Comparison of ENCODE assay signal across 17 cellular contexts in genomic region chr10:114402233-114402632, GRCh38. TPM values are rescaled to one million over a fixed set of nuclear protein-coding genes. Genes with fewer than 3 reads are reported as not detected.
DNase-seq lines count a peak whose midpoint lies in the region; ATAC-seq and TF ChIP-seq lines count a peak whose summit lies in the region.
"Had no signal": no experiment of that assay in that cellular context is flagged by ENCODE, and none has a peak within 500 bp of the region (broad histone marks: within the 10 kb centered on the region; RNA-seq: fewer than 3 reads in every experiment).

No MANE protein-coding gene starts in this region.

- peaks cover 30% of the 10 kb centered on the region for H3F3A ChIP-seq in smooth muscle cell (ENCODE audit: low read depth)

- H3K23ac ChIP-seq in mesenchymal stem cell (ENCODE audit: low read length in 2 of 2), result no peak overlapping the region

- BruUV-seq in MCF 10A (replicated peaks; lab: Mats Ljungman, UMichigan) (TSS peak; percentile 38), OCI-LY7 (replicated peaks; lab: Mats Ljungman, UMichigan) (no TSS peak)

- no peaks in the 10 kb centered on the region for H3K9me3 Mint-ChIP-seq in MCF 10A (ENCODE audit: unreplicated experiment)
- H3K9me3 Mint-ChIP-seq: T-helper 1 cell treated with Interleukin-12 subunit alpha and Interleukin-12 subunit beta and Interleukin-4 antibody, amounts not matched to agents 30 μg/mL and 1 μg/mL, for 36 hours had no signal

- H3K4me2 ChIP-seq in mesenchymal stem cell (ENCODE audit: low read length, poor library complexity, severe bottlenecking) (no peak overlapping the region), smooth muscle cell (peak overlapping the region; percentile 93), OCI-LY7 (ENCODE audit: low read length) (no peak overlapping the region)

- peak overlapping the region in 1 of 2 experiments; percentile 6 for H2BK12ac ChIP-seq in mesenchymal stem cell (ENCODE audit: low read length in 2 of 2)

- no peak overlapping the region for H3K27ac ChIP-seq in mesenchymal stem cell (ENCODE audit: low read length, poor library complexity, severe bottlenecking)
- H3K27ac ChIP-seq in smooth muscle cell (ENCODE audit: low read depth), result peak overlapping the region; percentile 83
- H3K27ac ChIP-seq in OCI-LY7 (ENCODE audit: low read depth, low read length, poor library complexity, severe bottlenecking), result no peak overlapping the region
- H3K27ac ChIP-seq: neutrophil had no signal

- DNase-seq in GM12865 (ENCODE audit: low read depth) (no peak), MCF 10A (ENCODE audit: unreplicated experiment) (no peak), mesenchymal stem cell (peak; percentile 20), smooth muscle cell (lab: John Stamatoyannopoulos, UW; ENCODE audit: unreplicated experiment) (no peak), OCI-LY7 (ENCODE audit: low spot score) (no peak), occipital lobe (lab: John Stamatoyannopoulos, UW) (no peak), superior temporal gyrus (ENCODE audit: extremely low spot score) (no peak)
- DNase-seq: activated CD4-positive, alpha-beta T cell treated with anti-CD3 and anti-CD28 coated beads, Interleukin-2, amount 50 U/mL, for 4 hours; activated gamma-delta T cell; CD8-positive, alpha-beta T cell; KBM-7; NCI-H1694 treated with DMSO at 0.1 percent for 48 hours; NCI-H774; testis had no signal

- 43% methylated on average over 2 of the region's 2 CpGs for WGBS in mesenchymal stem cell
- WGBS in smooth muscle cell (ENCODE audit: low lambda C conversion rate), result 2% methylated on average over 2 of the region's 2 CpGs

- POLR2A ChIA-PET in MCF 10A (lab: Yijun Ruan, JAX) (interaction anchor here (1.1 to 2.4 kb wide), 4 partner anchors 11 to 95 kb away, joined by 3 to 8 read pairs (median 4); no protein-coding TSS in a partner anchor), OCI-LY7 (lab: Charles Lee) (no interaction called here)

- H3K36me3 Mint-ChIP-seq in MCF 10A (ENCODE audit: insufficient read depth, unreplicated experiment), result no peaks in the 10 kb centered on the region
- H3K36me3 Mint-ChIP-seq: CD8-positive, alpha-beta T cell had no signal

- no peak overlapping the region for H3K14ac ChIP-seq in mesenchymal stem cell (ENCODE audit: low read length in 2 of 2)

- no peak overlapping the region for H4K91ac ChIP-seq in mesenchymal stem cell (ENCODE audit: low read length)

- CTCF ChIA-PET in MCF 10A (lab: Yijun Ruan, JAX) (interaction anchor here (0.8 to 2.5 kb wide), 4 partner anchors 13 to 99 kb away, joined by 4 to 15 read pairs (median 4); no protein-coding TSS in a partner anchor), OCI-LY7 (lab: Charles Lee; ENCODE audit: unreplicated experiment) (no interaction called here)

- no peak overlapping the region for H2BK120ac ChIP-seq in mesenchymal stem cell (ENCODE audit: low read depth, low read length)

- no peak for ATAC-seq in GM18909 (IDR thresholded peaks at IDR 0.05; ENCODE audit: poor library complexity, unreplicated experiment)
- ATAC-seq: CD8-positive, alpha-beta T cell had no signal

- H3K18ac ChIP-seq in mesenchymal stem cell (ENCODE audit: low read depth in 1 of 2, low read length in 2 of 2), result peak overlapping the region in 1 of 2 experiments; percentile 60

- H3K27ac Mint-ChIP-seq in MCF 10A (ENCODE audit: low read depth, unreplicated experiment), result no peak overlapping the region
- H3K27ac Mint-ChIP-seq: CD8-positive, alpha-beta T cell; T-helper 1 cell treated with Interleukin-12 subunit alpha and Interleukin-12 subunit beta and Interleukin-4 antibody, amounts not matched to agents 30 μg/mL and 1 μg/mL, for 36 hours had no signal

- H3K27me3 ChIP-seq in mesenchymal stem cell (ENCODE audit: control insufficient read depth in 1 of 2, insufficient read depth in 1 of 2, low read length in 2 of 2), result peaks cover 31 to 49% of the 10 kb centered on the region in 2 experiments
- H3K27me3 ChIP-seq in smooth muscle cell (ENCODE audit: low read depth), result no peaks in the 10 kb centered on the region

- H4K20me1 ChIP-seq in smooth muscle cell (ENCODE audit: low read depth) (peaks cover 18% of the 10 kb centered on the region), OCI-LY7 (ENCODE audit: insufficient read depth, low read length) (no peaks in the 10 kb centered on the region)

- H3K9me3 ChIP-seq in mesenchymal stem cell (ENCODE audit: control insufficient read depth, low read length), result no peaks in the 10 kb centered on the region
- H3K9me3 ChIP-seq in smooth muscle cell (replicated peaks; ENCODE audit: low read depth), result no peaks in the 10 kb centered on the region
- H3K9me3 ChIP-seq in OCI-LY7 (ENCODE audit: low read length), result no peaks in the 10 kb centered on the region
- H3K9me3 ChIP-seq: neutrophil, testis had no signal

- H3K9me2 ChIP-seq in OCI-LY7 (ENCODE audit: insufficient read depth, low read length), result no peaks in the 10 kb centered on the region

- H2BK15ac ChIP-seq in mesenchymal stem cell (ENCODE audit: low read depth, poor library complexity, severe bottlenecking), result no peak overlapping the region

- H3K4me3 ChIP-seq in GM12865 (ENCODE audit: low read depth, low read length) (peak overlapping the region; percentile 55; the same call in 1 of the 2 replicates), mesenchymal stem cell (ENCODE audit: insufficient read depth in 1 of 2, low read depth in 1 of 2, low read length in 2 of 2) (no peak overlapping the region), smooth muscle cell (peak overlapping the region; percentile 62), OCI-LY7 (ENCODE audit: low read depth, low read length, poor library complexity, severe bottlenecking) (no peak overlapping the region)

- no peak overlapping the region for H3K4ac ChIP-seq in mesenchymal stem cell (ENCODE audit: low read depth in 1 of 2, low read length in 2 of 2)

- H2BK5ac ChIP-seq in mesenchymal stem cell (ENCODE audit: low read depth, low read length, poor library complexity, severe bottlenecking), result no peak overlapping the region

- H3K27me3 Mint-ChIP-seq in MCF 10A (ENCODE audit: insufficient read depth, unreplicated experiment), result no peaks in the 10 kb centered on the region

- H2AK5ac ChIP-seq in mesenchymal stem cell (ENCODE audit: low read length, severe bottlenecking), result no peak overlapping the region

- H4K8ac ChIP-seq in mesenchymal stem cell (ENCODE audit: low read length), result no peak overlapping the region

- intact Hi-C loops in MCF 10A (cut with micrococcal nuclease) (no loop called here), OCI-LY7 (cut with micrococcal nuclease; ENCODE audit: unreplicated experiment) (no loop called here)

- no peak for TF ChIP-seq CTCF in GM12865 (IDR thresholded peaks at IDR 0.05; ENCODE audit: insufficient read depth, low read depth, low read length, missing control alignments)
- TF ChIP-seq CTCF in MCF 10A (IDR thresholded peaks at IDR 0.05; ENCODE audit: unreplicated experiment), result no peak
- TF ChIP-seq CTCF in smooth muscle cell (IDR thresholded peaks at IDR 0.05; ENCODE audit: borderline replicate concordance, insufficient read depth, poor library complexity, severe bottlenecking), result no peak
- no peak for TF ChIP-seq CTCF in OCI-LY7 (conservative IDR thresholded peaks at IDR 0.05; ENCODE audit: low read length)

- H3K79me1 ChIP-seq in mesenchymal stem cell (replicated peaks; ENCODE audit: low read length, poor library complexity, severe bottlenecking), result no peaks in the 10 kb centered on the region

- no peak overlapping the region for H2AFZ ChIP-seq in mesenchymal stem cell (ENCODE audit: low read depth, low read length)
- no peak overlapping the region for H2AFZ ChIP-seq in smooth muscle cell (ENCODE audit: low read depth)
- H2AFZ ChIP-seq in OCI-LY7 (ENCODE audit: low read length), result no peak overlapping the region

- no peaks in the 10 kb centered on the region for H3K36me3 ChIP-seq in mesenchymal stem cell (ENCODE audit: control insufficient read depth in 1 of 2, insufficient read depth in 2 of 2, low read depth in 1 of 2, low read length in 2 of 2)
- no peaks in the 10 kb centered on the region for H3K36me3 ChIP-seq in smooth muscle cell (ENCODE audit: low read depth)
- H3K36me3 ChIP-seq in OCI-LY7 (ENCODE audit: insufficient read depth, low read length), result no peaks in the 10 kb centered on the region
- H3K36me3 ChIP-seq: neutrophil had no signal

- H3K79me2 ChIP-seq in smooth muscle cell (ENCODE audit: low read depth) (peaks cover 21% of the 10 kb centered on the region), OCI-LY7 (ENCODE audit: insufficient read depth, low read depth, low read length) (no peaks in the 10 kb centered on the region)

- H3K4me1 ChIP-seq in mesenchymal stem cell (ENCODE audit: control insufficient read depth, insufficient read depth, low read depth, low read length) (peaks cover 20% of the 10 kb centered on the region), smooth muscle cell (ENCODE audit: low read depth) (peaks cover 31% of the 10 kb centered on the region), OCI-LY7 (ENCODE audit: insufficient read depth, low read length, poor library complexity, severe bottlenecking) (no peaks in the 10 kb centered on the region)

- no peak overlapping the region for H3K4me3 Mint-ChIP-seq in MCF 10A (ENCODE audit: unreplicated experiment)

- no peak overlapping the region for H3K9ac ChIP-seq in mesenchymal stem cell (ENCODE audit: low read length)
- peak overlapping the region; percentile 86 for H3K9ac ChIP-seq in smooth muscle cell (ENCODE audit: low read depth)

- peaks cover 10% of the 10 kb centered on the region for H3K4me1 Mint-ChIP-seq in MCF 10A (ENCODE audit: insufficient read depth, unreplicated experiment)

RNA-seq across cellular contexts. Expression of gene AFAP1L2, which starts 2.1 kb away (rescaled TPM):
- total RNA-seq in MCF 10A (2022), result 5.8 and 8.5 TPM in 2 replicates
- polyA plus RNA-seq in mesenchymal stem cell (2013, experiment 1 of 2), result 60.2 TPM
- 57.6 TPM for polyA plus RNA-seq in mesenchymal stem cell (2013, experiment 2 of 2)
- 36.7 and 47.2 TPM in 2 replicates for total RNA-seq in smooth muscle cell
- 35.4 and 43.3 TPM in 2 replicates for polyA plus RNA-seq in smooth muscle cell
- total RNA-seq in OCI-LY7 (2014; rRNA removed; shearing (Covaris generic)), result 0.59 and 2.3 TPM in 2 replicates
- total RNA-seq in OCI-LY7 (2022), result 8.6 and 10.5 TPM in 2 replicates
- total RNA-seq in occipital lobe, result 8.1 TPM

Comparison
In these comparisons a context has a peak if more than half of its experiments do, and no peak if none do; other contexts are left out.
1. H3K4me3 ChIP-seq: peak in GM12865 (single experiment) and smooth muscle cell (single experiment); none in mesenchymal stem cell (0 of 2) and OCI-LY7 (single experiment).